16 cellular contexts compared by ENCODE assay signal in genomic region chr22:24843048-24843447, GRCh38. TPM values are rescaled to one million over a fixed set of nuclear protein-coding genes. Genes with fewer than 3 reads are reported as not detected.
A peak's percentile ranks its signal among the peaks of the same experiment; 100 is the strongest.
DNase-seq lines count a peak whose midpoint lies in the region; ATAC-seq and TF ChIP-seq lines count a peak whose summit lies in the region.
"Had no signal": no experiment of that assay in that cellular context is flagged by ENCODE, and none has a peak within 500 bp of the region (broad histone marks: within the 10 kb centered on the region; RNA-seq: fewer than 3 reads in every experiment).

No MANE protein-coding gene starts in this region.

- H4K20me1 ChIP-seq in SK-N-SH (ENCODE audit: insufficient read depth) (no peaks in the 10 kb centered on the region), PC-3 (ENCODE audit: low read length) (no peaks in the 10 kb centered on the region)
- H4K20me1 ChIP-seq: BLaER1 had no signal

- no peak for TF ChIP-seq RAD21 in SK-N-SH (IDR thresholded peaks at IDR 0.05; ENCODE audit: low read length)

- no peaks in the 10 kb centered on the region for H3K79me2 ChIP-seq in SK-N-SH (ENCODE audit: insufficient read depth)
- no peaks in the 10 kb centered on the region for H3K79me2 ChIP-seq in PC-3 (ENCODE audit: low read length)

- intact Hi-C loops in PC-3 (cut with micrococcal nuclease) (no loop called here), spleen (cut with DNase I; ENCODE audit: low total_unique reads) (no loop called here)

- H3K4me2 ChIP-seq in SK-N-SH (no peak overlapping the region), PC-3 (ENCODE audit: low read length) (no peak overlapping the region)
- H3K4me2 ChIP-seq: BLaER1 had no signal

- 33% methylated on average over 3 of the region's 3 CpGs for WGBS in SK-N-SH (ENCODE audit: low lambda C conversion rate)
- WGBS in spleen, 5 donors: 64 to 93% (median 75%) methylated on average over 3 of the region's 3 CpGs

- no peak for TF ChIP-seq EP300 in SK-N-SH (IDR thresholded peaks at IDR 0.05; ENCODE audit: borderline replicate concordance in 1 of 2, low read depth in 1 of 2, low read length in 1 of 2)

- no peak overlapping the region for H3K4me3 ChIP-seq in SK-N-SH (ENCODE audit: low read depth in 2 of 2, low read length in 1 of 2)
- no peak overlapping the region for H3K4me3 ChIP-seq in PC-3 (ENCODE audit: low read length)
- H3K4me3 ChIP-seq in spleen: no peak overlapping the region
- H3K4me3 ChIP-seq: BLaER1 had no signal

- H3K27ac ChIP-seq in SK-N-SH (ENCODE audit: low read depth in 2 of 2, low read length in 1 of 2) (no peak overlapping the region), PC-3 (ENCODE audit: low read length) (no peak overlapping the region), spleen (no peak overlapping the region)
- H3K27ac ChIP-seq: 22Rv1, BLaER1 had no signal

- H3K36me3 ChIP-seq in SK-N-SH (replicated peaks in 1 of 2; ENCODE audit: control insufficient read depth in 1 of 2, insufficient read depth in 2 of 2, low read length in 1 of 2) (no peaks in the 10 kb centered on the region), PC-3 (ENCODE audit: low read depth, low read length) (no peaks in the 10 kb centered on the region), spleen (no peaks in the 10 kb centered on the region)
- H3K36me3 ChIP-seq: BLaER1 had no signal

- H2AFZ ChIP-seq in SK-N-SH (ENCODE audit: low read depth): no peak overlapping the region
- H2AFZ ChIP-seq in PC-3 (ENCODE audit: low read length): no peak overlapping the region

- H3K4me1 Mint-ChIP-seq in glutamatergic neuron (ENCODE audit: low read depth, unreplicated experiment): no peaks in the 10 kb centered on the region

- H3F3A ChIP-seq in SK-N-SH (replicated peaks; ENCODE audit: insufficient read depth) (no peaks in the 10 kb centered on the region), PC-3 (ENCODE audit: low read length, unreplicated experiment) (no peaks in the 10 kb centered on the region)

- H3K9me3 ChIP-seq in SK-N-SH (no peaks in the 10 kb centered on the region), PC-3 (ENCODE audit: low read length) (no peaks in the 10 kb centered on the region), spleen (peaks cover 0 to 8% (median 0%) of the 10 kb centered on the region in 8 donors)
- H3K9me3 ChIP-seq: BLaER1 had no signal

- no peak for DNase-seq in SK-N-SH
- peak; percentile 1 for DNase-seq in PC-3
- no peak for DNase-seq in glutamatergic neuron
- DNase-seq in spleen: peak; percentile 10
- no peak for DNase-seq in mesenteric fat pad (ENCODE audit: low spot score)
- DNase-seq in DMS153 (lab: John Stamatoyannopoulos, UW): no peak
- DNase-seq: HFFc6, MM.1S, NCI-H1105 treated with DMSO at 0.1 percent for 48 hours, NCI-H187, NCI-H446, SHP77 treated with DMSO at 0.1 percent for 48 hours had no signal

- no peaks in the 10 kb centered on the region for H3K9me2 ChIP-seq in SK-N-SH
- H3K9me2 ChIP-seq in PC-3 (replicated peaks; ENCODE audit: low read length): no peaks in the 10 kb centered on the region

- no peak for TF ChIP-seq POLR2A in spleen (IDR thresholded peaks at IDR 0.05)

- no peaks in the 10 kb centered on the region for H3K9me3 Mint-ChIP-seq in glutamatergic neuron (ENCODE audit: unreplicated experiment)

- H3K4me1 ChIP-seq in SK-N-SH (ENCODE audit: control insufficient read depth in 1 of 2, insufficient read depth in 2 of 2, low read depth in 1 of 2, low read length in 1 of 2): no peaks in the 10 kb centered on the region; a peak in 1 of 4 replicates
- H3K4me1 ChIP-seq in PC-3 (ENCODE audit: insufficient read depth, low read length): no peaks in the 10 kb centered on the region
- H3K4me1 ChIP-seq in spleen: peaks cover 0 to 7% (median 0%) of the 10 kb centered on the region in 6 donors
- H3K4me1 ChIP-seq: BLaER1 had no signal

- H3K27ac Mint-ChIP-seq in glutamatergic neuron (ENCODE audit: unreplicated experiment): peak overlapping the region; percentile 54
- H3K27ac Mint-ChIP-seq: HFFc6 had no signal

- BruUV-seq in PC-3 (replicated peaks; lab: Mats Ljungman, UMichigan): no TSS peak

- CTCF ChIA-PET in SK-N-SH (lab: Yijun Ruan, JAX): interaction anchor here (0.6 to 4.9 kb wide), 9 partner anchors 13 to 74 kb away, joined by 3 to 33 read pairs (median 4); partner anchors contain the start of gene SGSM1
- CTCF ChIA-PET in PC-3 (lab: Charles Lee): no interaction called here

- no peaks in the 10 kb centered on the region for H3K36me3 Mint-ChIP-seq in glutamatergic neuron (ENCODE audit: unreplicated experiment)

- ATAC-seq in SK-N-SH treated with all-trans-retinoic acid at 6 μM for 48 hours: no peak
- no peak for ATAC-seq in PC-3
- no peak for ATAC-seq in GM19463 (IDR thresholded peaks at IDR 0.05; ENCODE audit: unreplicated experiment)

- POLR2A ChIA-PET in SK-N-SH (lab: Yijun Ruan, JAX): interaction anchor here (0.7 kb wide), 1 partner anchor 13 kb away, joined by 3 read pairs; no protein-coding TSS in a partner anchor
- POLR2A ChIA-PET in PC-3 (lab: Charles Lee; ENCODE audit: unreplicated experiment): no interaction called here

- H3K27me3 Mint-ChIP-seq in glutamatergic neuron (ENCODE audit: unreplicated experiment): no peaks in the 10 kb centered on the region

- H3K27me3 ChIP-seq in SK-N-SH (ENCODE audit: insufficient read depth): no peaks in the 10 kb centered on the region
- no peaks in the 10 kb centered on the region for H3K27me3 ChIP-seq in PC-3 (ENCODE audit: low read length)
- peaks cover 0 to 4% (median 0%) of the 10 kb centered on the region in 7 donors for H3K27me3 ChIP-seq in spleen (replicated peaks in 1 of 7)
- H3K27me3 ChIP-seq: BLaER1 had no signal

- H3K9ac ChIP-seq in SK-N-SH (no peak overlapping the region), PC-3 (ENCODE audit: low read length) (no peak overlapping the region)
- H3K9ac ChIP-seq: BLaER1 had no signal

- TF ChIP-seq CTCF in SK-N-SH (IDR thresholded peaks at IDR 0.05) (no peak), PC-3 (conservative IDR thresholded peaks at IDR 0.05; ENCODE audit: low read depth, low read length) (no peak), glutamatergic neuron (IDR thresholded peaks at IDR 0.05; ENCODE audit: partially characterized antibody, unreplicated experiment) (no peak), spleen (IDR thresholded peaks at IDR 0.05 in 8 of 11, conservative IDR thresholded peaks at IDR 0.05 in 3 of 11) (no peak)

- no peak overlapping the region for H3K4me3 Mint-ChIP-seq in glutamatergic neuron (ENCODE audit: unreplicated experiment)
- H3K4me3 Mint-ChIP-seq: HFFc6 had no signal

TF ChIP-seq in SK-N-SH, 30 proteins besides CTCF, POLR2A, EP300 and RAD21 (continues in another document):
- TF ChIP-seq, protein P1, sequence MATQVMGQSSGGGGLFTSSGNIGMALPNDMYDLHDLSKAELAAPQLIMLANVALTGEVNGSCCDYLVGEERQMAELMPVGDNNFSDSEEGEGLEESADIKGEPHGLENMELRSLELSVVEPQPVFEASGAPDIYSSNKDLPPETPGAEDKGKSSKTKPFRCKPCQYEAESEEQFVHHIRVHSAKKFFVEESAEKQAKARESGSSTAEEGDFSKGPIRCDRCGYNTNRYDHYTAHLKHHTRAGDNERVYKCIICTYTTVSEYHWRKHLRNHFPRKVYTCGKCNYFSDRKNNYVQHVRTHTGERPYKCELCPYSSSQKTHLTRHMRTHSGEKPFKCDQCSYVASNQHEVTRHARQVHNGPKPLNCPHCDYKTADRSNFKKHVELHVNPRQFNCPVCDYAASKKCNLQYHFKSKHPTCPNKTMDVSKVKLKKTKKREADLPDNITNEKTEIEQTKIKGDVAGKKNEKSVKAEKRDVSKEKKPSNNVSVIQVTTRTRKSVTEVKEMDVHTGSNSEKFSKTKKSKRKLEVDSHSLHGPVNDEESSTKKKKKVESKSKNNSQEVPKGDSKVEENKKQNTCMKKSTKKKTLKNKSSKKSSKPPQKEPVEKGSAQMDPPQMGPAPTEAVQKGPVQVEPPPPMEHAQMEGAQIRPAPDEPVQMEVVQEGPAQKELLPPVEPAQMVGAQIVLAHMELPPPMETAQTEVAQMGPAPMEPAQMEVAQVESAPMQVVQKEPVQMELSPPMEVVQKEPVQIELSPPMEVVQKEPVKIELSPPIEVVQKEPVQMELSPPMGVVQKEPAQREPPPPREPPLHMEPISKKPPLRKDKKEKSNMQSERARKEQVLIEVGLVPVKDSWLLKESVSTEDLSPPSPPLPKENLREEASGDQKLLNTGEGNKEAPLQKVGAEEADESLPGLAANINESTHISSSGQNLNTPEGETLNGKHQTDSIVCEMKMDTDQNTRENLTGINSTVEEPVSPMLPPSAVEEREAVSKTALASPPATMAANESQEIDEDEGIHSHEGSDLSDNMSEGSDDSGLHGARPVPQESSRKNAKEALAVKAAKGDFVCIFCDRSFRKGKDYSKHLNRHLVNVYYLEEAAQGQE (IDR thresholded peaks at IDR 0.05; ENCODE audit: low read depth, low read length): peak; percentile 86; the same call in 1 of the 2 replicates

TF ChIP-seq in SK-N-SH treated with all-trans-retinoic acid at 6 μM for 48 hours, 23 proteins besides CTCF, POLR2A, EP300 and RAD21 (continues in another document):
- TF ChIP-seq ARNTL (CRISPR knock-in tag; IDR thresholded peaks at IDR 0.05; ENCODE audit: borderline replicate concordance, low read depth) (no peak), BACH2 (CRISPR knock-in tag; IDR thresholded peaks at IDR 0.05; ENCODE audit: borderline replicate concordance) (no peak), ZNF8 (CRISPR knock-in tag; IDR thresholded peaks at IDR 0.05) (no peak), ISL1 (CRISPR knock-in tag; IDR thresholded peaks at IDR 0.05) (no peak), ESRRG (CRISPR knock-in tag; IDR thresholded peaks at IDR 0.05) (no peak), OSR1 (CRISPR knock-in tag; IDR thresholded peaks at IDR 0.05) (no peak)
- TF ChIP-seq, protein P2, sequence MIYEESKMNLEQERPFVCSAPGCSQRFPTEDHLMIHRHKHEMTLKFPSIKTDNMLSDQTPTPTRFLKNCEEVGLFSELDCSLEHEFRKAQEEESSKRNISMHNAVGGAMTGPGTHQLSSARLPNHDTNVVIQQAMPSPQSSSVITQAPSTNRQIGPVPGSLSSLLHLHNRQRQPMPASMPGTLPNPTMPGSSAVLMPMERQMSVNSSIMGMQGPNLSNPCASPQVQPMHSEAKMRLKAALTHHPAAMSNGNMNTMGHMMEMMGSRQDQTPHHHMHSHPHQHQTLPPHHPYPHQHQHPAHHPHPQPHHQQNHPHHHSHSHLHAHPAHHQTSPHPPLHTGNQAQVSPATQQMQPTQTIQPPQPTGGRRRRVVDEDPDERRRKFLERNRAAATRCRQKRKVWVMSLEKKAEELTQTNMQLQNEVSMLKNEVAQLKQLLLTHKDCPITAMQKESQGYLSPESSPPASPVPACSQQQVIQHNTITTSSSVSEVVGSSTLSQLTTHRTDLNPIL (CRISPR knock-in tag; IDR thresholded peaks at IDR 0.05; ENCODE audit: low read depth): no peak

RNA-seq across cellular contexts. Expression of gene SGSM1, which starts 37.0 kb away (rescaled TPM):
- polyA plus RNA-seq in SK-N-SH (2012; rRNA removed) (0.15 and 0.26 TPM in 2 replicates), spleen (under 1 TPM; 0.16 to 0.33 (median 0.22) TPM)
- 0.14 and 0.26 TPM in 2 replicates for polyA plus RNA-seq in SK-N-SH (2012; cell fraction: cytosol; rRNA removed)
- polyA plus RNA-seq in SK-N-SH (2012; cell fraction: nucleus; rRNA removed): 0.25 and 0.35 TPM in 2 replicates
- total RNA-seq in PC-3 (2014; rRNA removed) (0.29 and 0.35 TPM in 2 replicates), glutamatergic neuron (ENCODE audit: unreplicated experiment) (1.2 TPM), spleen (1 to 10 TPM in 3 of 7 donors, under 1 TPM in 4; 0.37 to 1.3 (median 0.70) TPM), mesenteric fat pad (0.16 TPM)
- total RNA-seq: HFFc6 had no signal

Comparison
In these comparisons a context has a peak if more than half of its experiments do, and no peak if none do; other contexts are left out.
1. DNase-seq: peak in PC-3 (single experiment) and spleen (single experiment); none in SK-N-SH (single experiment), glutamatergic neuron (single experiment), mesenteric fat pad (single experiment) and DMS153 (single experiment).